8 cellular contexts compared by ENCODE assay signal in the genomic region with DNA sequence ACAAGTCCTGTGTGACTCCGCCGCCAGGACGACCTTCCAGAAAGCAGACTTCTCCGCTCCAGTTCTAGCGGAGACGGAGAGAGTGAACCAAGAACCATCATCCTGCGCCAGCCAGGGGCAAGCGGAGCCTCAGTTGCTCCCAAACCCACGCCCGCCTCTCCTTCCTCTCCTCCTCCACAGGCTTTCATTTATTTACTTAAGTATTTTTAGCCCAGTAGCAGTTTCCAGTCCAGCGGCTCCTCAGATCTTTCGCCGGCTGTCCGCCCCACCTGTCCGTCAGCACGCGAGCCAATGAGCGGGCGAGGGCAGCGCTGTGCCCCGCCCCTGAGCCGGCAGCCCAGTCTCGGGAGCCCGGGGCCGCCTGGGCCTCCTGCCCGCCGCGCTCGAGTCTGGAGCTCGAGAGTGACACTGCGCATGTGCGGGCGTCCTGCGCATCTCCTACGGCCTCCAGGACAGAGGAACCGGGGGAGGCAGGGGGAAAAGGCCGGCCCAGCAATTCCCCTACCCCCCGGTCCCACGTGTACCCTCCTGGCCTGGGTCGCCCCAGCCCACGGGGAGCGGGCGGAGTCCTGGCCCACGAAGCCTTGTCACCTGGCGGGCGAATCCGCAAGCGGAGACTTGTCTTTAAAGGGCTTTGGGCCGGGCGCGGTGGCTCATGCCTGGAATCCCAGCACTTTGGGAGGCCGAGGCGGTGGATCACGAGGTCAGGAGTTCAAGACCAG. TPM values are rescaled to one million over a fixed set of nuclear protein-coding genes. Genes with fewer than 3 reads are reported as not detected.
A peak's percentile ranks its signal among the peaks of the same experiment; 100 is the strongest.
DNase-seq lines count a peak whose midpoint lies in the region; ATAC-seq and TF ChIP-seq lines count a peak whose summit lies in the region.

Gene FALEC, plus strand, starts transcription at position 425 of the 722 bp plus-strand sequence.

- no peaks in the 10 kb centered on the region for H3K36me3 ChIP-seq in mucosa of stomach (ENCODE audit: control insufficient read depth, insufficient read depth, low read length)

- no peaks in the 10 kb centered on the region for H3K27me3 ChIP-seq in mucosa of stomach (ENCODE audit: control insufficient read depth, insufficient read depth, low read length)

- H3K4me3 ChIP-seq in mucosa of stomach (ENCODE audit: low read length) = peak within 1 kb of the TSS; percentile 6

- no peaks in the 10 kb centered on the region for H3K9me3 ChIP-seq in mucosa of stomach (ENCODE audit: control insufficient read depth, low read length)

- ATAC-seq in GM21529 (IDR thresholded peaks at IDR 0.05; ENCODE audit: unreplicated experiment) = peak; percentile 96

- peak; percentile 67 for TF ChIP-seq POLR2A in erythroblast (IDR thresholded peaks at IDR 0.05; ENCODE audit: low read length)

- peak within 1 kb of the TSS; percentile 87 to 96 (median 94) for H3K4me3 Mint-ChIP-seq in IgD-negative memory B cell

- no peaks in the 10 kb centered on the region for H3K9me3 Mint-ChIP-seq in IgD-negative memory B cell

- H3K4me1 Mint-ChIP-seq in IgD-negative memory B cell = peaks cover 16 to 21% (median 17%) of the 10 kb centered on the region in 3 donors

- peaks cover 2% of the 10 kb centered on the region for H3K36me3 Mint-ChIP-seq in IgD-negative memory B cell

- peak within 1 kb of the TSS; percentile 86 to 92 (median 90) for H3K27ac Mint-ChIP-seq in IgD-negative memory B cell

- DNase-seq in DMS114 treated with DMSO at 0.1 percent for 48 hours (lab: John Stamatoyannopoulos, UW; ENCODE audit: unreplicated experiment) (peak; percentile 97), OCI-M1 (lab: John Stamatoyannopoulos, UW) (peak; percentile 99), activated T-cell treated with anti-CD3 and anti-CD28 coated beads for 48 hours (ENCODE audit: low read depth) (peak; percentile 91), erythroblast (lab: John Stamatoyannopoulos, UW) (peak; percentile 95 to 97)
- DNase-seq in stimulated activated CD8-positive, alpha-beta memory T cell treated with anti-CD3 and anti-CD28 coated beads, Interleukin-4, amount 100 ng/mL, for 48 hours = peak; percentile 93

- H3K4me1 ChIP-seq in mucosa of stomach (ENCODE audit: control insufficient read depth, insufficient read depth, low read length) = peaks cover 26% of the 10 kb centered on the region

- H3K27me3 Mint-ChIP-seq in IgD-negative memory B cell = no peaks in the 10 kb centered on the region

- peak within 1 kb of the TSS; percentile 67 for H3K9ac ChIP-seq in mucosa of stomach (ENCODE audit: low read length)

RNA-seq across cellular contexts. Expression of gene FALEC, which starts in this region (rescaled TPM):
- polyA plus RNA-seq in IgD-negative memory B cell = 1.0 TPM

Comparison
In these comparisons a context has a peak if more than half of its experiments do, and no peak if none do; other contexts are left out.
1. Peak in every context shown above with its lines: DNase-seq, ATAC-seq and H3K4me3 ChIP-seq.